ENCODE assay signal across 28 cellular contexts in the genomic region with DNA sequence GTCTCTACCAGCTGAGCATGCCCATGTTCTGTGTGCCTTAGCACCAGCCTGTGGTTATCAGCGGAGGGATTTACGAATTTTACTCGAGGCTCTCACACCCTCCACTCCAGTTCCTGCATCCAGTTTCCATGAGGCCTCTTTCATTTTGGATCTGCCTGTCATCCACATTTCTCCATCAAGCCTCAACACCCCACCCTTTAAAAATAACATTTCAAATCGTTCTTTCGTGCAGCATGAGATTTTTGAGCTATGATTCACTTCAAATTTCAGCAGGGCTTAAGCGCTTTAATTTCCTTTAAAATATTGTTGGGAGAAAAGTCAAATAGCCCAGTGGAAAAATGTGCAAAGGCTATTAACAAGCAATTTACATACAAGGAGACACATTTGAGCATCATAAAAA.
DNase-seq lines count a peak whose midpoint lies in the region; FAIRE-seq and TF ChIP-seq lines count a peak whose summit lies in the region.
"Had no signal": no experiment of that assay in that cellular context is flagged by ENCODE, and none has a peak within 500 bp of the region (broad histone marks: within the 10 kb centered on the region; RNA-seq: fewer than 3 reads in every experiment).

No MANE protein-coding gene starts in this region.

- H3K79me2 ChIP-seq in astrocyte (ENCODE audit: insufficient read depth, low read length) (no peaks in the 10 kb centered on the region), smooth muscle cell (ENCODE audit: low read depth) (no peaks in the 10 kb centered on the region)

- no peak overlapping the region for H2AFZ ChIP-seq in astrocyte (ENCODE audit: low read depth, low read length)
- no peak overlapping the region for H2AFZ ChIP-seq in smooth muscle cell (ENCODE audit: low read depth)

- H3K9me3 ChIP-seq in astrocyte (ENCODE audit: insufficient read depth, low read depth, low read length) (no peaks in the 10 kb centered on the region), smooth muscle cell (replicated peaks; ENCODE audit: low read depth) (no peaks in the 10 kb centered on the region), Peyer's patch (no peaks in the 10 kb centered on the region)
- H3K9me3 ChIP-seq: heart left ventricle, SJCRH30, upper lobe of left lung had no signal

- H3K27me3 ChIP-seq in astrocyte (ENCODE audit: insufficient read depth, low read length) (no peaks in the 10 kb centered on the region), smooth muscle cell (ENCODE audit: low read depth) (no peaks in the 10 kb centered on the region), Peyer's patch (no peaks in the 10 kb centered on the region)
- H3K27me3 ChIP-seq: heart left ventricle, SJCRH30, upper lobe of left lung had no signal

- H3K4me3 ChIP-seq in astrocyte (ENCODE audit: insufficient read depth, low read depth, low read length) (no peak overlapping the region), smooth muscle cell (no peak overlapping the region), Peyer's patch (no peak overlapping the region)
- H3K4me3 ChIP-seq: heart left ventricle, SJCRH30, skin epidermis, upper lobe of left lung had no signal

- H3K36me3 ChIP-seq in astrocyte (ENCODE audit: insufficient read depth, low read length) (no peaks in the 10 kb centered on the region), smooth muscle cell (ENCODE audit: low read depth) (no peaks in the 10 kb centered on the region), Peyer's patch (no peaks in the 10 kb centered on the region)
- H3K36me3 ChIP-seq: heart left ventricle, SJCRH30, upper lobe of left lung had no signal

- no peak for FAIRE-seq in astrocyte (lab: Jason Lieb, UNC)

- H3K27me3 Mint-ChIP-seq in astrocyte (ENCODE audit: low read depth, unreplicated experiment) (peaks cover 21% of the 10 kb centered on the region), endothelial cell (ENCODE audit: unreplicated experiment) (peaks cover 6% of the 10 kb centered on the region)
- H3K27me3 Mint-ChIP-seq: activated naive CD8-positive, alpha-beta T cell treated with anti-CD3 and anti-CD28 coated beads for 36 hours had no signal

- peak; percentile 70 for DNase-seq in Daoy (ENCODE audit: low read depth)
- DNase-seq in astrocyte (ENCODE audit: low read depth), result peak; percentile 68
- DNase-seq in fibroblast of peridontal ligament (ENCODE audit: extremely low read depth), result peak; percentile 13
- no peak for DNase-seq in smooth muscle cell (lab: John Stamatoyannopoulos, UW; ENCODE audit: unreplicated experiment)
- no peak for DNase-seq in endothelial cell (ENCODE audit: low spot score)
- DNase-seq in Peyer's patch, result no peak
- DNase-seq in T1000 (lab: John Stamatoyannopoulos, UW), result no peak
- DNase-seq: activated CD4-positive, CD25-positive, alpha-beta regulatory T cell treated with anti-CD3 and anti-CD28 coated beads, Interleukin-2, amount 50 U/mL, for 72 hours; activated CD8-positive, alpha-beta T cell treated with anti-CD3 and anti-CD28 coated beads for 36 hours; activated effector memory CD4-positive, alpha-beta T cell treated with Interleukin-2 at 50 U/mL for 16 hours; activated naive CD8-positive, alpha-beta T cell treated with anti-CD3 and anti-CD28 coated beads for 36 hours; AML-193; CD4-positive, alpha-beta memory T cell; DMS153; effector memory CD8-positive, alpha-beta T cell; GDM1; heart left ventricle; mesenchymal stem cell; MM.1S; naive B cell; NCI-H146; NCI-H510A treated with DMSO at 0.1 percent for 48 hours; nucleus accumbens; SJCRH30; stimulated activated CD4-positive, alpha-beta T cell treated with anti-CD3 and anti-CD28 coated beads, Interleukin-1b, Interleukin-23, amount 100 ng/mL, for 48 hours; substantia nigra; upper lobe of left lung had no signal

- H3K4me2 ChIP-seq in astrocyte (ENCODE audit: low read length) (peak overlapping the region; percentile 9), smooth muscle cell (peak overlapping the region; percentile 51)

- H3K4me1 ChIP-seq in astrocyte (ENCODE audit: insufficient read depth, low read length), result peaks cover 14% of the 10 kb centered on the region
- H3K4me1 ChIP-seq in smooth muscle cell (ENCODE audit: low read depth), result no peaks in the 10 kb centered on the region
- H3K4me1 ChIP-seq in Peyer's patch, result no peaks in the 10 kb centered on the region
- H3K4me1 ChIP-seq: upper lobe of left lung had no signal

- no peaks in the 10 kb centered on the region for H3K36me3 Mint-ChIP-seq in astrocyte (ENCODE audit: low read depth, unreplicated experiment)
- no peaks in the 10 kb centered on the region for H3K36me3 Mint-ChIP-seq in endothelial cell (ENCODE audit: low read depth, unreplicated experiment)
- H3K36me3 Mint-ChIP-seq: activated naive CD8-positive, alpha-beta T cell treated with anti-CD3 and anti-CD28 coated beads for 36 hours; CD4-positive, alpha-beta memory T cell; naive B cell had no signal

- no peak overlapping the region for H3K9ac ChIP-seq in astrocyte (ENCODE audit: low read length)
- H3K9ac ChIP-seq in smooth muscle cell (ENCODE audit: low read depth), result no peak overlapping the region

- H3K9me3 Mint-ChIP-seq in astrocyte (ENCODE audit: unreplicated experiment) (peaks cover 5% of the 10 kb centered on the region), endothelial cell (ENCODE audit: unreplicated experiment) (no peaks in the 10 kb centered on the region)
- H3K9me3 Mint-ChIP-seq: activated CD8-positive, alpha-beta T cell treated with anti-CD3 and anti-CD28 coated beads for 36 hours; activated naive CD8-positive, alpha-beta T cell treated with anti-CD3 and anti-CD28 coated beads for 36 hours; CD4-positive, alpha-beta memory T cell had no signal

- TF ChIP-seq CTCF in astrocyte (IDR thresholded peaks at IDR 0.05; ENCODE audit: insufficient read depth, low read depth, low read length) (no peak), smooth muscle cell (IDR thresholded peaks at IDR 0.05; ENCODE audit: borderline replicate concordance, insufficient read depth, poor library complexity, severe bottlenecking) (no peak), endothelial cell (IDR thresholded peaks at IDR 0.05; ENCODE audit: unreplicated experiment) (no peak), Peyer's patch (IDR thresholded peaks at IDR 0.05) (no peak)

- WGBS in smooth muscle cell (ENCODE audit: low lambda C conversion rate), result 48% methylated on average over 6 of the region's 6 CpGs

- H3K4me1 Mint-ChIP-seq in astrocyte (ENCODE audit: low read depth, unreplicated experiment), result peaks cover 12% of the 10 kb centered on the region
- H3K4me1 Mint-ChIP-seq in endothelial cell (ENCODE audit: unreplicated experiment), result no peaks in the 10 kb centered on the region
- H3K4me1 Mint-ChIP-seq: activated naive CD8-positive, alpha-beta T cell treated with anti-CD3 and anti-CD28 coated beads for 36 hours; CD4-positive, alpha-beta memory T cell; naive B cell had no signal

- H4K20me1 ChIP-seq in astrocyte (ENCODE audit: insufficient read depth, low read length) (no peaks in the 10 kb centered on the region), smooth muscle cell (ENCODE audit: low read depth) (no peaks in the 10 kb centered on the region)

- no peaks in the 10 kb centered on the region for H3F3A ChIP-seq in smooth muscle cell (ENCODE audit: low read depth)

- no peak for TF ChIP-seq POLR2A in Peyer's patch (IDR thresholded peaks at IDR 0.05)

- no peak overlapping the region for H3K27ac Mint-ChIP-seq in astrocyte (ENCODE audit: unreplicated experiment)
- no peak overlapping the region for H3K27ac Mint-ChIP-seq in endothelial cell (ENCODE audit: unreplicated experiment)
- H3K27ac Mint-ChIP-seq: activated CD8-positive, alpha-beta T cell treated with anti-CD3 and anti-CD28 coated beads for 36 hours; activated naive CD8-positive, alpha-beta T cell treated with anti-CD3 and anti-CD28 coated beads for 36 hours; CD4-positive, alpha-beta memory T cell; effector memory CD8-positive, alpha-beta T cell; naive B cell had no signal

- H3K4me3 Mint-ChIP-seq in astrocyte (ENCODE audit: unreplicated experiment) (no peak overlapping the region), endothelial cell (ENCODE audit: unreplicated experiment) (no peak overlapping the region)
- H3K4me3 Mint-ChIP-seq: activated CD8-positive, alpha-beta T cell treated with anti-CD3 and anti-CD28 coated beads for 36 hours; activated naive CD8-positive, alpha-beta T cell treated with anti-CD3 and anti-CD28 coated beads for 36 hours; CD4-positive, alpha-beta memory T cell; effector memory CD8-positive, alpha-beta T cell; naive B cell had no signal

- H3K27ac ChIP-seq in astrocyte (ENCODE audit: low read depth, low read length) (no peak overlapping the region), smooth muscle cell (ENCODE audit: low read depth) (no peak overlapping the region), Peyer's patch (no peak overlapping the region)
- H3K27ac ChIP-seq: SJCRH30, upper lobe of left lung had no signal

Comparison
In these comparisons a context has a peak if more than half of its experiments do, and no peak if none do; other contexts are left out.
1. DNase-seq: peak in Daoy (single experiment), astrocyte (single experiment) and fibroblast of peridontal ligament (single experiment); none in smooth muscle cell (single experiment), endothelial cell (single experiment), Peyer's patch (0 of 3) and T1000 (single experiment).